In genomic region chr5:74864823-74865222, GRCh38 we compare ENCODE assay signal across 11 cellular contexts. TPM values are rescaled to one million over a fixed set of nuclear protein-coding genes. Genes with fewer than 3 reads are reported as not detected.
A peak's percentile ranks its signal among the peaks of the same experiment; 100 is the strongest.
DNase-seq lines count a peak whose midpoint lies in the region; ATAC-seq, FAIRE-seq and TF ChIP-seq lines count a peak whose summit lies in the region.
"Had no signal": no experiment of that assay in that cellular context is flagged by ENCODE, and none has a peak within 500 bp of the region (broad histone marks: within the 10 kb centered on the region; RNA-seq: fewer than 3 reads in every experiment).

No MANE protein-coding gene starts in this region.

- FAIRE-seq in G401.6 (lab: Jason Lieb, UNC) = peak; percentile 45
- FAIRE-seq: endothelial cell of umbilical vein, TTC549 had no signal

- H3K9me3 ChIP-seq in NT2/D1 (ENCODE audit: insufficient read depth, low read length) (no peaks in the 10 kb centered on the region), neural progenitor cell (ENCODE audit: low read depth) (no peaks in the 10 kb centered on the region)
- H3K9me3 ChIP-seq: ovary had no signal

- peaks cover 43 to 58% of the 10 kb centered on the region in 2 donors for H3K4me1 Mint-ChIP-seq in effector memory CD8-positive, alpha-beta T cell (ENCODE audit: low read depth in 2 of 2)
- peaks cover 19% of the 10 kb centered on the region for H3K4me1 Mint-ChIP-seq in neural progenitor cell

- no peaks in the 10 kb centered on the region for H3K4me1 ChIP-seq in NT2/D1 (ENCODE audit: insufficient read depth, insufficient read length)
- peaks cover 14% of the 10 kb centered on the region for H3K4me1 ChIP-seq in neural progenitor cell

- H3K36me3 ChIP-seq in NT2/D1 (ENCODE audit: insufficient read depth, insufficient read length, low read length) (no peaks in the 10 kb centered on the region), neural progenitor cell (no peaks in the 10 kb centered on the region)
- H3K36me3 ChIP-seq: ovary had no signal

- H3K27me3 ChIP-seq in NT2/D1 (ENCODE audit: insufficient read depth, insufficient read length) (no peaks in the 10 kb centered on the region), neural progenitor cell (peaks cover 23% of the 10 kb centered on the region)
- H3K27me3 ChIP-seq: ovary had no signal

- TF ChIP-seq POLR2A in erythroblast (IDR thresholded peaks at IDR 0.05; ENCODE audit: low read length) = no peak

- DNase-seq in NT2/D1 (ENCODE audit: low read depth, low spot score) = no peak
- no peak for DNase-seq in effector memory CD8-positive, alpha-beta T cell
- DNase-seq in neural progenitor cell (ENCODE audit: low spot score) = peak; percentile 15
- DNase-seq in erythroblast (lab: John Stamatoyannopoulos, UW) = no peak
- DNase-seq: NCI-H1436 treated with DMSO at 0.1 percent for 48 hours had no signal

- no peaks in the 10 kb centered on the region for H3K9me3 Mint-ChIP-seq in effector memory CD8-positive, alpha-beta T cell
- peaks cover 4% of the 10 kb centered on the region for H3K9me3 Mint-ChIP-seq in neural progenitor cell

- H3K27me3 Mint-ChIP-seq in effector memory CD8-positive, alpha-beta T cell = peaks cover 0 to 7% of the 10 kb centered on the region in 2 donors
- H3K27me3 Mint-ChIP-seq in neural progenitor cell (ENCODE audit: insufficient read depth, low read depth) = peaks cover 4% of the 10 kb centered on the region

- no peak for ATAC-seq in effector memory CD8-positive, alpha-beta T cell (replicated peaks)
- ATAC-seq in HG02588 (IDR thresholded peaks at IDR 0.05; ENCODE audit: unreplicated experiment) (no peak), HG02885 (IDR thresholded peaks at IDR 0.05; ENCODE audit: poor library complexity, unreplicated experiment) (no peak)

- no peak overlapping the region for H3K27ac ChIP-seq in neural progenitor cell
- H3K27ac ChIP-seq: ovary had no signal

- H3K4me3 ChIP-seq in NT2/D1 (ENCODE audit: insufficient read length, low read depth) (peak overlapping the region; percentile 85), neural progenitor cell (peak overlapping the region; percentile 98)

- H3K36me3 Mint-ChIP-seq in effector memory CD8-positive, alpha-beta T cell (ENCODE audit: insufficient read depth) = peaks cover 13% of the 10 kb centered on the region
- H3K36me3 Mint-ChIP-seq in neural progenitor cell = peaks cover 4% of the 10 kb centered on the region

- peaks cover 24% of the 10 kb centered on the region for H3F3A ChIP-seq in neural progenitor cell (ENCODE audit: low read depth)

- peak overlapping the region; percentile 100 for H3K4me2 ChIP-seq in neural progenitor cell

- H3K79me2 ChIP-seq in neural progenitor cell (ENCODE audit: low read depth) = peaks cover 59% of the 10 kb centered on the region

- H3K9ac ChIP-seq in NT2/D1 (ENCODE audit: insufficient read length, low read depth) (peak overlapping the region; percentile 81), neural progenitor cell (peak overlapping the region; percentile 92)

- H2AFZ ChIP-seq in neural progenitor cell (replicated peaks) = peak overlapping the region; percentile 99

- peak overlapping the region; percentile 94 to 95 for H3K27ac Mint-ChIP-seq in effector memory CD8-positive, alpha-beta T cell
- peak overlapping the region; percentile 2 for H3K27ac Mint-ChIP-seq in neural progenitor cell

- TF ChIP-seq CTCF in neural progenitor cell (IDR thresholded peaks at IDR 0.05) = no peak

- H4K20me1 ChIP-seq in neural progenitor cell (ENCODE audit: low read depth) = peaks cover 17% of the 10 kb centered on the region

- H3K4me3 Mint-ChIP-seq in effector memory CD8-positive, alpha-beta T cell = peak overlapping the region; percentile 80 to 85
- peak overlapping the region; percentile 95 for H3K4me3 Mint-ChIP-seq in neural progenitor cell

RNA-seq across cellular contexts. Expression of gene FAM169A, which starts 1.4 kb away (rescaled TPM):
- 23.8 and 27.4 TPM in 2 replicates for total RNA-seq in neural progenitor cell (ENCODE audit: low replicate concordance)
